In the genomic region with DNA sequence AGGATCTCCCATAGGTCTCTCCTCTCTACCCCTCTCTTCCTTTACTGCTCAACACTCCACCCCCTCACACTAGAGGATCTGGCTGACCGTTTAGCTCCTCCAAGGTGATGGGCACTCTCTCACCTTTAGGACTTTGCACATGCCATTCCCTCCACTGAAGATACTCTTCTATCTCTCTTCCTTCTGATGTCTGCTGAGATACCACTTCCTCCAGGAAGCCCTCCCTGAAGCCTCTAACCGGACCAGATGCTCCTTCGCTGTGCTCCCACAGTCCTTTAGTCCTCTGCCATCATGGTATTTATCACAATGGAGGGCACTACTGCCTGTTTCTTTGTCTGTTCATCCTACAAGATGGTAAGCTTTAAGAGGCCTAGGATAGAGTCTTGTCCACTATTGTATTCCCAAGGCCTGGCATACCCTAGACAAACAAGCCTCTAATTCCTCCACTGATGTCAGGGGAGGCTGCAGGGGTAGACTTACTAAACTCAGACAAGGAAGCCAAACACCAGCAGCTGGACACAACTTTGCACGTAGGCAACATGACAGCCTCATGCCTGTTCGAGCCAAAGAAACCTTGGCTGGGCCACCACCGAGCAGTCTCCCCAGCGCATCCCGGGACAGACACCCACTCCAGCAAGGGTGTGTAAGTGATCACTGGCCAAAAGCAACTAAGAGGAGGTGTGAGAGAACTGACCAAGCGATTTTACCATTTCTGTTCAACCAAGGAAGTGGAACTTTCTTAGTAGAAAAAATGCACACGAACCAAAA, we compare ENCODE assay signal across 9 cellular contexts. TPM values are rescaled to one million over a fixed set of nuclear protein-coding genes. Genes with fewer than 3 reads are reported as not detected.
A peak's percentile ranks its signal among the peaks of the same experiment; 100 is the strongest.
DNase-seq lines count a peak whose midpoint lies in the region; ATAC-seq and TF ChIP-seq lines count a peak whose summit lies in the region.
"Had no signal": no experiment of that assay in that cellular context is flagged by ENCODE, and none has a peak within 500 bp of the region (broad histone marks: within the 10 kb centered on the region; RNA-seq: fewer than 3 reads in every experiment).

No MANE protein-coding gene starts in this region.

- ATAC-seq in HCT116 (no peak), HG02884 (IDR thresholded peaks at IDR 0.05; ENCODE audit: unreplicated experiment) (no peak), HG02678 (IDR thresholded peaks at IDR 0.05; ENCODE audit: unreplicated experiment) (no peak)
- no peak for ATAC-seq in naive thymus-derived CD8-positive, alpha-beta T cell

- H3K4me1 Mint-ChIP-seq in naive thymus-derived CD8-positive, alpha-beta T cell, result peaks cover 25 to 64% (median 49%) of the 10 kb centered on the region in 4 donors

- H3K36me3 Mint-ChIP-seq in naive thymus-derived CD8-positive, alpha-beta T cell, result peaks cover 0 to 92% (median 31%) of the 10 kb centered on the region in 3 donors

- H3K9me2 ChIP-seq in HCT116 (ENCODE audit: insufficient read depth), result no peaks in the 10 kb centered on the region

- H3K4me1 ChIP-seq in A673 (ENCODE audit: insufficient read depth, low read length, poor library complexity, severe bottlenecking) (peaks cover 15% of the 10 kb centered on the region), HCT116 (ENCODE audit: control insufficient read depth in 1 of 2, insufficient read depth in 2 of 2, low read length in 2 of 2) (peaks cover 11 to 15% of the 10 kb centered on the region in 2 experiments; a peak in 3 of 4 replicates), adipocyte (ENCODE audit: control insufficient read depth, insufficient read depth, low read length) (peaks cover 43% of the 10 kb centered on the region)

- H3K79me2 ChIP-seq in HCT116 (ENCODE audit: insufficient read depth, low read length), result no peaks in the 10 kb centered on the region

- intact Hi-C loops in A673 (cut with micrococcal nuclease; ENCODE audit: unreplicated experiment) (no loop called here), HCT116 (cut with micrococcal nuclease) (no loop called here)

- H2AFZ ChIP-seq in HCT116 (ENCODE audit: low read depth, low read length, poor library complexity, severe bottlenecking), result no peak overlapping the region

- RAD21 ChIA-PET in HCT116 (lab: Charles Lee; ENCODE audit: low non-redundant PET in 1 of 2, low total read pairs in 2 of 2, uncharacterized antibody in 2 of 2, unreplicated experiment in 2 of 2), result no interaction called here

- BruUV-seq in A673 (replicated peaks; lab: Mats Ljungman, UMichigan), result no TSS peak
- no TSS peak for BruUV-seq in HCT116 (replicated peaks; lab: Mats Ljungman, UMichigan)

- CTCF ChIA-PET in A673 (lab: Charles Lee), result no interaction called here
- CTCF ChIA-PET in HCT116 (lab: Charles Lee), result no interaction called here

- H3K9me3 Mint-ChIP-seq in naive thymus-derived CD8-positive, alpha-beta T cell, result no peaks in the 10 kb centered on the region

- H3K27ac ChIP-seq in A673 (ENCODE audit: low read depth, low read length, poor library complexity, severe bottlenecking) (peak overlapping the region; percentile 77), HCT116 (ENCODE audit: low read depth, low read length) (no peak overlapping the region)

- POLR2A ChIA-PET in A673 (lab: Charles Lee; ENCODE audit: low non-redundant PET), result no interaction called here
- POLR2A ChIA-PET in HCT116 (lab: Charles Lee), result no interaction called here
- POLR2A ChIA-PET in naive thymus-derived CD8-positive, alpha-beta T cell (lab: Charles Lee), result interaction anchor here (1.0 to 41.6 kb wide), 5 partner anchors 8 to 43 kb away, joined by 4 to 1589 read pairs (median 6); a partner anchor contains a TSS

- TF ChIP-seq POLR2A in HCT116 (IDR thresholded peaks at IDR 0.05; ENCODE audit: borderline replicate concordance, extremely low read depth, insufficient read depth, insufficient read length), result no peak

- no peak for TF ChIP-seq RAD21 in HCT116 (IDR thresholded peaks at IDR 0.05; ENCODE audit: low read depth)

- H3K9ac ChIP-seq in HCT116 (ENCODE audit: low read length) (no peak overlapping the region), adipocyte (ENCODE audit: low read length) (peak overlapping the region; percentile 11)

- no peaks in the 10 kb centered on the region for H3K27me3 ChIP-seq in A673 (replicated peaks; ENCODE audit: insufficient read depth, low read depth, low read length, poor library complexity)
- H3K27me3 ChIP-seq in HCT116 (ENCODE audit: insufficient read depth, low read length), result no peaks in the 10 kb centered on the region
- no peaks in the 10 kb centered on the region for H3K27me3 ChIP-seq in adipocyte (replicated peaks; ENCODE audit: control insufficient read depth, insufficient read depth, low read length)

- TF ChIP-seq CTCF in A673 (conservative IDR thresholded peaks at IDR 0.05; ENCODE audit: low read depth, low read length) (no peak), HCT116 (IDR thresholded peaks at IDR 0.05 in 2 of 3, conservative IDR thresholded peaks at IDR 0.05 in 1 of 3; ENCODE audit: borderline replicate concordance in 1 of 3, insufficient read depth in 1 of 3, low read depth in 2 of 3, low read length in 2 of 3) (no peak)

- no peaks in the 10 kb centered on the region for H3K9me3 ChIP-seq in A673 (ENCODE audit: low read depth, low read length, poor library complexity, severe bottlenecking)
- H3K9me3 ChIP-seq in HCT116 (ENCODE audit: control insufficient read depth in 1 of 2, insufficient read depth in 1 of 2, low read depth in 1 of 2, low read length in 2 of 2), result no peaks in the 10 kb centered on the region
- H3K9me3 ChIP-seq in adipocyte (ENCODE audit: control insufficient read depth, low read length), result no peaks in the 10 kb centered on the region

- peak overlapping the region; percentile 63; the same call in 1 of the 2 replicates for H3K4me2 ChIP-seq in HCT116 (ENCODE audit: low read length)

- peak overlapping the region in 8 of 10 donors; percentile 40 to 81 (median 64) for H3K4me3 Mint-ChIP-seq in naive thymus-derived CD8-positive, alpha-beta T cell

- H3K27ac Mint-ChIP-seq in naive thymus-derived CD8-positive, alpha-beta T cell, result peak overlapping the region; percentile 84 to 96 (median 93)

- H3K36me3 ChIP-seq in A673 (ENCODE audit: insufficient read depth, low read length, poor library complexity, severe bottlenecking), result peaks cover 66% of the 10 kb centered on the region
- peaks cover 0 to 3% of the 10 kb centered on the region in 2 experiments; a peak in 1 of 4 replicates for H3K36me3 ChIP-seq in HCT116 (ENCODE audit: control insufficient read depth in 1 of 2, insufficient read depth in 2 of 2, low read length in 2 of 2)
- H3K36me3 ChIP-seq in adipocyte (ENCODE audit: control insufficient read depth, insufficient read depth, low read length, severe bottlenecking), result peaks cover 90% of the 10 kb centered on the region

- no peaks in the 10 kb centered on the region for H3K27me3 Mint-ChIP-seq in naive thymus-derived CD8-positive, alpha-beta T cell

- DNase-seq in A673 (ENCODE audit: low spot score), result no peak
- DNase-seq in HCT116 (ENCODE audit: low read depth, low spot score), result no peak
- DNase-seq in adipocyte (ENCODE audit: low read depth), result no peak
- no peak for DNase-seq in naive thymus-derived CD8-positive, alpha-beta T cell
- no peak for DNase-seq in NOMO-1 treated with dmso at 0.1 percent for 144 hours (lab: John Stamatoyannopoulos, UW; ENCODE audit: unreplicated experiment)
- no peak for DNase-seq in HCEC 1CT

- no peaks in the 10 kb centered on the region for H4K20me1 ChIP-seq in HCT116 (ENCODE audit: insufficient read depth)

- H3K4me3 ChIP-seq in A673 (ENCODE audit: low read depth, low read length, poor library complexity, severe bottlenecking) (no peak overlapping the region), HCT116 (replicated peaks in 1 of 2; ENCODE audit: low read depth in 1 of 2, low read length in 2 of 2) (no peak overlapping the region), adipocyte (ENCODE audit: low read length) (no peak overlapping the region)
- H3K4me3 ChIP-seq: lung had no signal

TF ChIP-seq in HCT116, 20 proteins besides CTCF, POLR2A, EP300 and RAD21 (continues in another document):
- TF ChIP-seq ZFX (IDR thresholded peaks at IDR 0.05) (no peak), EZH2 (IDR thresholded peaks at IDR 0.05) (no peak), YY1 (IDR thresholded peaks at IDR 0.05; ENCODE audit: extremely low read depth, insufficient replicate concordance, low read depth, low read length) (no peak), POLR2AphosphoS5 (IDR thresholded peaks at IDR 0.05; ENCODE audit: low read depth, low read length) (no peak), TCF7L2 (IDR thresholded peaks at IDR 0.05; ENCODE audit: borderline replicate concordance, extremely low read depth, insufficient read depth, insufficient read length) (no peak), ZNF274 (IDR thresholded peaks at IDR 0.05; ENCODE audit: low read depth, low read length) (no peak), ELF1 (IDR thresholded peaks at IDR 0.05; ENCODE audit: borderline replicate concordance, low read depth) (no peak), CEBPB (IDR thresholded peaks at IDR 0.05; ENCODE audit: low read depth) (no peak)
- TF ChIP-seq, protein P1, sequence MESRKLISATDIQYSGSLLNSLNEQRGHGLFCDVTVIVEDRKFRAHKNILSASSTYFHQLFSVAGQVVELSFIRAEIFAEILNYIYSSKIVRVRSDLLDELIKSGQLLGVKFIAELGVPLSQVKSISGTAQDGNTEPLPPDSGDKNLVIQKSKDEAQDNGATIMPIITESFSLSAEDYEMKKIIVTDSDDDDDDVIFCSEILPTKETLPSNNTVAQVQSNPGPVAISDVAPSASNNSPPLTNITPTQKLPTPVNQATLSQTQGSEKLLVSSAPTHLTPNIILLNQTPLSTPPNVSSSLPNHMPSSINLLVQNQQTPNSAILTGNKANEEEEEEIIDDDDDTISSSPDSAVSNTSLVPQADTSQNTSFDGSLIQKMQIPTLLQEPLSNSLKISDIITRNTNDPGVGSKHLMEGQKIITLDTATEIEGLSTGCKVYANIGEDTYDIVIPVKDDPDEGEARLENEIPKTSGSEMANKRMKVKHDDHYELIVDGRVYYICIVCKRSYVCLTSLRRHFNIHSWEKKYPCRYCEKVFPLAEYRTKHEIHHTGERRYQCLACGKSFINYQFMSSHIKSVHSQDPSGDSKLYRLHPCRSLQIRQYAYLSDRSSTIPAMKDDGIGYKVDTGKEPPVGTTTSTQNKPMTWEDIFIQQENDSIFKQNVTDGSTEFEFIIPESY (IDR thresholded peaks at IDR 0.05; ENCODE audit: extremely low read depth, insufficient replicate concordance, low read length), result no peak

RNA-seq across cellular contexts. Expression of a gene that starts 20.2 kb away (rescaled TPM):
- total RNA-seq in A673 (2021) (not detected in 2 replicates), HCT116 (2021; ENCODE audit: unreplicated experiment) (0.59 TPM)
- 0.19 and 0.34 TPM in 2 replicates for polyA plus RNA-seq in HCT116 (2012)
- total RNA-seq in naive thymus-derived CD8-positive, alpha-beta T cell, result not detected
- polyA plus RNA-seq in naive thymus-derived CD8-positive, alpha-beta T cell, result not detected

RNA-seq across cellular contexts. Expression of a gene that starts 27.0 kb away (rescaled TPM):
- total RNA-seq in A673 (2021), result not detected in 2 replicates
- 5.6 TPM for total RNA-seq in HCT116 (2021; ENCODE audit: unreplicated experiment)
- 0.46 and 0.51 TPM in 2 replicates for polyA plus RNA-seq in HCT116 (2012)
- not detected for total RNA-seq in naive thymus-derived CD8-positive, alpha-beta T cell
- not detected for polyA plus RNA-seq in naive thymus-derived CD8-positive, alpha-beta T cell

RNA-seq across cellular contexts. Expression of a gene that starts 37.9 kb away (rescaled TPM):
- total RNA-seq in A673 (2021) (20.4 and 28.8 TPM in 2 replicates), HCT116 (2021; ENCODE audit: unreplicated experiment) (20.6 TPM)
- 21.2 and 24.3 TPM in 2 replicates for polyA plus RNA-seq in HCT116 (2012)
- 100 to 1,000 TPM; 425 to 430 TPM for total RNA-seq in naive thymus-derived CD8-positive, alpha-beta T cell
- polyA plus RNA-seq in naive thymus-derived CD8-positive, alpha-beta T cell, result 10 to 100 TPM; 12.7 to 31.6 (median 21.3) TPM

Comparison
In these comparisons a context has a peak if more than half of its experiments do, and no peak if none do; other contexts are left out.
1. RNA of a gene that starts 37.9 kb away (total RNA-seq): 425 to 430 TPM in naive thymus-derived CD8-positive, alpha-beta T cell; 20.6 TPM in HCT116 (single experiment) and 20.4 to 28.8 TPM in A673; every median in the first group is over 10 times any median in the second.